Comparison of ENCODE assay signal across 16 cellular contexts in the genomic region with DNA sequence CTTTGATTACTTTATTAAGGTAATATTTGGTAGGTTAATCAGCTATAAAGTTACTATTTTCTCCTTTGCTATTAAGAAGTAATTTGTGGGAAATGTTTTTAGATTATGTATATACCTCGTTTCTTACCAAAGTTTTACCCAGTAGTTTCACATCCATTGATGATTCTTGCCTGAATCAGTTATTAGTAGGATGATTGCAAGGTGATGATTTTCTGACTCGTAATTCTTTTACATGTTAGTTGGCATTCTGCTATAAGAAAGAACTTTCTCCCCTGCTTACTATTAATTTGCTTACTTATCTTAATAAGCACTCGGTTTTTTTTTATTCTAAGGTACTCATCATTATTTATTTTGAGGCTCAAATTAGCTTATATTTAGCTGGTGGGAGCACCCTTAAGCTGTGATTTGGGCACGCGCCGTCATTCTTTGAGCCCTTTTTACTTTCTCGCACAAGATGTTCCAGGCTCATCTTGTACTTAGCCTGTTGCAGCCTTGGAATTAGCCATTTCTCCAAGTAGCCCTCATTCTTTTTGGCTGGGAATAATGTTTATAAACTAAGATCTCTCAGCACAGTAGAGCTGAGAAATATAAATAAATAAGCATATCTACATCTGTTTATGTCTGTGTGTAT.
"Had no signal": no experiment of that assay in that cellular context is flagged by ENCODE, and none has a peak within 500 bp of the region (broad histone marks: within the 10 kb centered on the region; RNA-seq: fewer than 3 reads in every experiment).

No MANE protein-coding gene starts in this region.

- H3K4me3 ChIP-seq: mucosa of descending colon, psoas muscle, SJSA1, thoracic aorta had no signal

- H3K9me3 ChIP-seq: mucosa of descending colon, psoas muscle, SJSA1, thoracic aorta had no signal

- DNase-seq: activated CD4-positive, alpha-beta T cell treated with anti-CD3 and anti-CD28 coated beads for 36 hours; activated CD8-positive, alpha-beta memory T cell treated with anti-CD3 and anti-CD28 coated beads, Interleukin-2, amount 50 U/mL, for 48 hours; activated CD8-positive, alpha-beta T cell treated with anti-CD3 and anti-CD28 coated beads, Interleukin-2, amount 10 ng/mL, durations not matched to agents 7 days and 5 days; activated gamma-delta T cell; central memory CD4-positive, alpha-beta T cell; effector memory CD4-positive, alpha-beta T cell; left cardiac atrium; mucosa of descending colon; nephron progenitor cell; psoas muscle; stimulated activated naive CD8-positive, alpha-beta T cell treated with anti-CD3 and anti-CD28 coated beads, Interleukin-15, Interleukin-2, amounts not matched to agents 100 U/mL and 50 U/mL, for 24 hours; SW 1271; T-helper 9 cell had no signal

- H3K36me3 ChIP-seq: SJSA1, thoracic aorta had no signal

- H3K27ac Mint-ChIP-seq: activated CD8-positive, alpha-beta T cell treated with anti-CD3 and anti-CD28 coated beads, Interleukin-2, amount 10 ng/mL, durations not matched to agents 7 days and 5 days; nephron progenitor cell had no signal

- H3K9me3 Mint-ChIP-seq: nephron progenitor cell had no signal

- H3K4me3 Mint-ChIP-seq: activated CD4-positive, alpha-beta T cell treated with anti-CD3 and anti-CD28 coated beads for 36 hours; activated CD8-positive, alpha-beta T cell treated with anti-CD3 and anti-CD28 coated beads, Interleukin-2, amount 10 ng/mL, durations not matched to agents 7 days and 5 days; nephron progenitor cell had no signal

- H3K27ac ChIP-seq: psoas muscle, SJSA1, thoracic aorta had no signal

- H3K27me3 ChIP-seq: SJSA1 had no signal

- ATAC-seq: activated CD4-positive, alpha-beta T cell treated with anti-CD3 and anti-CD28 coated beads for 36 hours; activated CD8-positive, alpha-beta T cell treated with anti-CD3 and anti-CD28 coated beads, Interleukin-2, amount 10 ng/mL, durations not matched to agents 7 days and 5 days; left cardiac atrium; mucosa of descending colon; sciatic nerve; stimulated activated naive CD8-positive, alpha-beta T cell treated with anti-CD3 and anti-CD28 coated beads, Interleukin-15, Interleukin-2, amounts not matched to agents 100 U/mL and 50 U/mL, for 24 hours had no signal

- H3K27me3 Mint-ChIP-seq: activated CD4-positive, alpha-beta T cell treated with anti-CD3 and anti-CD28 coated beads for 36 hours had no signal
